8 cellular contexts compared by ENCODE assay signal in the genomic region with DNA sequence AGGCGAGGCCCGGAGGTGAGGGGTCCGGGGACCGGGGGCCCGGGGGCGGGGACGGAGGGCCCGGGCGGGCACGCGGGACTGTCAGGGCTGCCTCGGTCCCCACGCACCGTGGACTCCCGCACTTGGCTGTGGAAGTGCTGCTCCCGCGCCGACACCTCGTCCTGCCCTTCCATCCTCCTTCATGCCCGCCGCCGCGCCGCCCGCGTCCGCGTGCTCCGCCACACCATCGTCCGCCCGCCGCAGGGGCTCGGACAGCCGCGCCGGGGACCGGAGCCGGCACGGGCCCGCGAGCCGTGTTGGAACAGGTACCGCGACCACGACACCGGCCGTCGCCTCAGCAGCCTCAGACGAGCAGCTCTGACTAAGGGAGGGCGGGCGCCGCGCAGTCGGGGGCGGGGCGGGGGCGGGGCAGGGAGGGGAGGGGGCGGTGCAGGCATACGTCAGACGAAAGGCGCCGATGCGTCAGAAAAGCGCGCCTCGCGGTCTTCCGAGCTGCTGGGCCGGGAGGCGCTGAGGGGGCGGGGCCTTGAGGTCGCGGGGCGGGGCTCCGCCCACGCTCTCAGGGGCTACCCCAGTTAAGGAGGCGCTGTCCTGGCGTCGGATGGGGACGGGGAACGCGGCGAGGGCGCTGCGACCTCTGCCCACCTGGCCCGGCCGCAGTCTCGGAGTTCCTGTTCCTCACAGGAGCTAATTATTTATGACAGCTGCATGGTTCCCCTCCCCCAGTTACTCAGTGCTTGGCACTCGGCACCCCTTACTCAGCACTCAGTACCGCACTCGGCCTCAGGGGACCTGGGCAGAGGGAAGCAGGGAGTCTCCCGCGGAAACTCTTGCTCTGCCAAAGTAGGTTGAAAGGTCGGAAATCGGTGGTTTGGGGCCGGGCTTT. TPM values are rescaled to one million over a fixed set of nuclear protein-coding genes. Genes with fewer than 3 reads are reported as not detected.
DNase-seq lines count a peak whose midpoint lies in the region; ATAC-seq and TF ChIP-seq lines count a peak whose summit lies in the region.

A gene with protein sequence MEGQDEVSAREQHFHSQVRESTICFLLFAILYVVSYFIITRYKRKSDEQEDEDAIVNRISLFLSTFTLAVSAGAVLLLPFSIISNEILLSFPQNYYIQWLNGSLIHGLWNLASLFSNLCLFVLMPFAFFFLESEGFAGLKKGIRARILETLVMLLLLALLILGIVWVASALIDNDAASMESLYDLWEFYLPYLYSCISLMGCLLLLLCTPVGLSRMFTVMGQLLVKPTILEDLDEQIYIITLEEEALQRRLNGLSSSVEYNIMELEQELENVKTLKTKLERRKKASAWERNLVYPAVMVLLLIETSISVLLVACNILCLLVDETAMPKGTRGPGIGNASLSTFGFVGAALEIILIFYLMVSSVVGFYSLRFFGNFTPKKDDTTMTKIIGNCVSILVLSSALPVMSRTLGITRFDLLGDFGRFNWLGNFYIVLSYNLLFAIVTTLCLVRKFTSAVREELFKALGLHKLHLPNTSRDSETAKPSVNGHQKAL (minus strand): TSS at position 363 of the 886 bp plus-strand sequence. CDS start 190 bp downstream, at position 173.

- H3K27me3 Mint-ChIP-seq in activated T-cell treated with anti-CD3 and anti-CD28 coated beads, Interleukin-2, amount 50 U/mL, for 4 hours (ENCODE audit: low read depth), result no peaks in the 10 kb centered on the region

- H3K27ac ChIP-seq in muscle layer of duodenum (ENCODE audit: low read length), result peak within 1 kb of the TSS; percentile 91

- H3K9me3 ChIP-seq in muscle layer of duodenum (ENCODE audit: control insufficient read depth in 1 of 2, low read length in 2 of 2), result no peaks in the 10 kb centered on the region

- H3K36me3 ChIP-seq in muscle layer of duodenum (ENCODE audit: control insufficient read depth in 1 of 2, insufficient read depth in 2 of 2, low read length in 2 of 2), result no peaks in the 10 kb centered on the region

- peaks cover 3 to 12% of the 10 kb centered on the region in 2 donors for H3K4me1 ChIP-seq in muscle layer of duodenum (ENCODE audit: control insufficient read depth in 1 of 2, insufficient read depth in 2 of 2, low read length in 2 of 2)

- H3K9me3 Mint-ChIP-seq in activated T-cell treated with anti-CD3 and anti-CD28 coated beads, Interleukin-2, amount 50 U/mL, for 4 hours, result no peaks in the 10 kb centered on the region

- H3K27me3 ChIP-seq in muscle layer of duodenum (ENCODE audit: low read depth, low read length), result no peaks in the 10 kb centered on the region

- ATAC-seq in GM21717 (IDR thresholded peaks at IDR 0.05; ENCODE audit: unreplicated experiment), result peak; percentile 75
- peak; percentile 89 for ATAC-seq in activated T-cell treated with anti-CD3 and anti-CD28 coated beads, Interleukin-2, amount 50 U/mL, for 4 hours
- peak; percentile 97 for ATAC-seq in esophagus mucosa

- peak within 1 kb of the TSS; percentile 92 for H3K4me3 Mint-ChIP-seq in activated T-cell treated with anti-CD3 and anti-CD28 coated beads, Interleukin-2, amount 50 U/mL, for 4 hours

- H3K4me1 Mint-ChIP-seq in activated T-cell treated with anti-CD3 and anti-CD28 coated beads, Interleukin-2, amount 50 U/mL, for 4 hours (ENCODE audit: low read depth), result peaks cover 42% of the 10 kb centered on the region

- peak within 1 kb of the TSS; percentile 91 to 94 for H3K4me3 ChIP-seq in muscle layer of duodenum (ENCODE audit: low read depth in 1 of 2, low read length in 2 of 2)

- DNase-seq in DMS53 treated with DMSO at 0.1 percent for 48 hours (lab: John Stamatoyannopoulos, UW; ENCODE audit: unreplicated experiment) (peak; percentile 93), KBM-7 (peak; percentile 95)
- peak; percentile 96 for DNase-seq in activated T-cell treated with anti-CD3 and anti-CD28 coated beads, Interleukin-2, amount 50 U/mL, for 4 hours
- DNase-seq in stimulated activated CD8-positive, alpha-beta memory T cell treated with anti-CD3 and anti-CD28 coated beads, Interleukin-7, amount 100 ng/mL, for 4 hours (ENCODE audit: low read depth in 2 of 2), result peak; percentile 85 to 94

- in situ Hi-C loops in KBM-7 (cut with MboI; ENCODE audit: low pct_unique_long_range_greater_than_20kb, low sequenced_read_pairs), result no loop called here

- peaks cover 1% of the 10 kb centered on the region for H3K36me3 Mint-ChIP-seq in activated T-cell treated with anti-CD3 and anti-CD28 coated beads, Interleukin-2, amount 50 U/mL, for 4 hours (ENCODE audit: insufficient read depth)

TF ChIP-seq in PFSK-1, 5 proteins besides CTCF, POLR2A, EP300 and RAD21:
- peak; percentile 48; the same call in 1 of the 2 replicates for TF ChIP-seq SIN3A (IDR thresholded peaks at IDR 0.05; ENCODE audit: borderline replicate concordance, insufficient read depth, low read length)
- peak; percentile 54 for TF ChIP-seq FOXP2 (optimal IDR thresholded peaks at IDR 0.05; ENCODE audit: borderline replicate concordance, extremely low read depth, extremely low read length, insufficient read depth)
- TF ChIP-seq, protein P1, sequence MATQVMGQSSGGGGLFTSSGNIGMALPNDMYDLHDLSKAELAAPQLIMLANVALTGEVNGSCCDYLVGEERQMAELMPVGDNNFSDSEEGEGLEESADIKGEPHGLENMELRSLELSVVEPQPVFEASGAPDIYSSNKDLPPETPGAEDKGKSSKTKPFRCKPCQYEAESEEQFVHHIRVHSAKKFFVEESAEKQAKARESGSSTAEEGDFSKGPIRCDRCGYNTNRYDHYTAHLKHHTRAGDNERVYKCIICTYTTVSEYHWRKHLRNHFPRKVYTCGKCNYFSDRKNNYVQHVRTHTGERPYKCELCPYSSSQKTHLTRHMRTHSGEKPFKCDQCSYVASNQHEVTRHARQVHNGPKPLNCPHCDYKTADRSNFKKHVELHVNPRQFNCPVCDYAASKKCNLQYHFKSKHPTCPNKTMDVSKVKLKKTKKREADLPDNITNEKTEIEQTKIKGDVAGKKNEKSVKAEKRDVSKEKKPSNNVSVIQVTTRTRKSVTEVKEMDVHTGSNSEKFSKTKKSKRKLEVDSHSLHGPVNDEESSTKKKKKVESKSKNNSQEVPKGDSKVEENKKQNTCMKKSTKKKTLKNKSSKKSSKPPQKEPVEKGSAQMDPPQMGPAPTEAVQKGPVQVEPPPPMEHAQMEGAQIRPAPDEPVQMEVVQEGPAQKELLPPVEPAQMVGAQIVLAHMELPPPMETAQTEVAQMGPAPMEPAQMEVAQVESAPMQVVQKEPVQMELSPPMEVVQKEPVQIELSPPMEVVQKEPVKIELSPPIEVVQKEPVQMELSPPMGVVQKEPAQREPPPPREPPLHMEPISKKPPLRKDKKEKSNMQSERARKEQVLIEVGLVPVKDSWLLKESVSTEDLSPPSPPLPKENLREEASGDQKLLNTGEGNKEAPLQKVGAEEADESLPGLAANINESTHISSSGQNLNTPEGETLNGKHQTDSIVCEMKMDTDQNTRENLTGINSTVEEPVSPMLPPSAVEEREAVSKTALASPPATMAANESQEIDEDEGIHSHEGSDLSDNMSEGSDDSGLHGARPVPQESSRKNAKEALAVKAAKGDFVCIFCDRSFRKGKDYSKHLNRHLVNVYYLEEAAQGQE (IDR thresholded peaks at IDR 0.05; ENCODE audit: insufficient read depth in 1 of 2, low read depth in 2 of 2, low read length in 2 of 2), result peak in 1 of 2 experiments; percentile 3; a peak in 1 of 4 replicates
- peak; percentile 75 for TF ChIP-seq POLR2AphosphoS5 (IDR thresholded peaks at IDR 0.05; ENCODE audit: low read depth, low read length)
- TF ChIP-seq TAF1 (IDR thresholded peaks at IDR 0.05; ENCODE audit: borderline replicate concordance, insufficient read depth, low read length), result peak; percentile 29; the same call in 1 of the 2 replicates

RNA-seq across cellular contexts. Expression of the gene that starts here (rescaled TPM):
- 53.9 TPM for polyA plus RNA-seq in PFSK-1 (2012; ENCODE audit: insufficient read length, low read depth)
- total RNA-seq in activated T-cell treated with anti-CD3 and anti-CD28 coated beads, Interleukin-2, amount 50 U/mL, for 4 hours, result 10 to 100 TPM; 31.8 to 37.4 (median 36.2) TPM
- 32.6 TPM for total RNA-seq in esophagus mucosa

Comparison
In these comparisons a context has a peak if more than half of its experiments do, and no peak if none do; other contexts are left out.
1. Peak in every context shown above with its lines: DNase-seq, ATAC-seq, H3K4me3 ChIP-seq and H3K27ac ChIP-seq.